ENCODE assay signal across 24 cellular contexts in the genomic region with DNA sequence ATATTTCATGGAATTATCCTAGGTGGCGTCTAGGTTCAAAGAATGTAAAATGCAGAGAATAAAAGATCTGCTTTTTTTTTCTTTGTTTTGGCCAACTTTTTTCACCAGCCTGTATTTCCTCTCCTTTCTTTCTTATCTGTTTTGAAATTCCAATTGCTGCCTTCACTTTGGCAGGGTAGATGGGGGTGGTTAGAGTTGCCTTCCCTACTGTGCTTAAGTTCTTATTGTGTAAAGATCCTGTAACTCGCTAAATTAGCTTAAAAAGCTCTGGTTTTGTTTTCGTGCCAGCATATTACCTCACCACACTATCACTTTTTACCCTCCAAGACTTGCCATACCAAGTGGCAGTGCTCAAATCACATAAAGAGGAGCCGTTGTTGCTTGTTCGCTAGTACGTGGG.
DNase-seq lines count a peak whose midpoint lies in the region; ATAC-seq, FAIRE-seq and TF ChIP-seq lines count a peak whose summit lies in the region.
"Had no signal": no experiment of that assay in that cellular context is flagged by ENCODE, and none has a peak within 500 bp of the region (broad histone marks: within the 10 kb centered on the region; RNA-seq: fewer than 3 reads in every experiment).

No MANE protein-coding gene starts in this region.

- no peaks in the 10 kb centered on the region for H3K27me3 Mint-ChIP-seq in astrocyte (ENCODE audit: low read depth, unreplicated experiment)
- no peaks in the 10 kb centered on the region for H3K27me3 Mint-ChIP-seq in T-helper 2 cell treated with Interferon-gamma antibody and Interleukin-4, amounts not matched to agents 5 μg/mL and 100 μg/mL, for 36 hours (ENCODE audit: low read depth)
- H3K27me3 Mint-ChIP-seq: CD4-positive, CD25-positive, alpha-beta regulatory T cell had no signal

- H4K8ac ChIP-seq in trophoblast cell (ENCODE audit: low read depth, low read length): no peak overlapping the region

- no peaks in the 10 kb centered on the region for H3K36me3 Mint-ChIP-seq in astrocyte (ENCODE audit: low read depth, unreplicated experiment)
- no peaks in the 10 kb centered on the region for H3K36me3 Mint-ChIP-seq in T-helper 2 cell treated with Interferon-gamma antibody and Interleukin-4, amounts not matched to agents 5 μg/mL and 100 μg/mL, for 36 hours (ENCODE audit: low read depth)
- H3K36me3 Mint-ChIP-seq: CD4-positive, CD25-positive, alpha-beta regulatory T cell had no signal

- H3K4ac ChIP-seq in trophoblast cell (ENCODE audit: low read depth, low read length): no peak overlapping the region

- no peak overlapping the region for H3K23ac ChIP-seq in trophoblast cell (ENCODE audit: low read length)

- H3K18ac ChIP-seq in trophoblast cell (ENCODE audit: low read length): no peak overlapping the region

- H3K27me3 ChIP-seq in H7 (ENCODE audit: control insufficient read depth, insufficient read depth, low read length) (no peaks in the 10 kb centered on the region), astrocyte (ENCODE audit: insufficient read depth, low read length) (no peaks in the 10 kb centered on the region), iPS-20b (ENCODE audit: insufficient read depth, low read length) (no peaks in the 10 kb centered on the region), trophoblast cell (ENCODE audit: insufficient read depth, low read length) (no peaks in the 10 kb centered on the region), adrenal gland (no peaks in the 10 kb centered on the region)
- H3K27me3 ChIP-seq: BE2C had no signal

- no peaks in the 10 kb centered on the region for H3K4me1 ChIP-seq in astrocyte (ENCODE audit: insufficient read depth, low read length)
- H3K4me1 ChIP-seq in iPS-20b (ENCODE audit: insufficient read depth, low read length): peaks cover 30% of the 10 kb centered on the region
- H3K4me1 ChIP-seq in trophoblast cell (ENCODE audit: control insufficient read depth in 1 of 2, insufficient read depth in 2 of 2, low read length in 2 of 2): no peaks in the 10 kb centered on the region
- no peaks in the 10 kb centered on the region for H3K4me1 ChIP-seq in adrenal gland (replicated peaks in 1 of 2)
- H3K4me1 ChIP-seq: BE2C had no signal

- H4K12ac ChIP-seq in trophoblast cell (ENCODE audit: low read depth, low read length): no peak overlapping the region

- no peak overlapping the region for H2BK12ac ChIP-seq in trophoblast cell (ENCODE audit: low read length)

- H3K9me3 Mint-ChIP-seq in astrocyte (ENCODE audit: unreplicated experiment): peaks cover 3% of the 10 kb centered on the region
- H3K9me3 Mint-ChIP-seq in T-helper 2 cell treated with Interferon-gamma antibody and Interleukin-4, amounts not matched to agents 5 μg/mL and 100 μg/mL, for 36 hours: peaks cover 31% of the 10 kb centered on the region

- ATAC-seq in HG02759 (IDR thresholded peaks at IDR 0.05; ENCODE audit: unreplicated experiment): no peak
- ATAC-seq: HepG2 had no signal

- H2AK5ac ChIP-seq in trophoblast cell (ENCODE audit: low read length): no peak overlapping the region

- no peak for TF ChIP-seq POLR2A in adrenal gland (IDR thresholded peaks at IDR 0.05)

- no CpG with 5 or more reads among the region's 6 CpGs for WGBS in trophoblast cell (ENCODE audit: extremely low coverage, insufficient coverage, insufficient read length)
- 78 to 87% (median 85%) methylated on average over 6 of the region's 6 CpGs for WGBS in adrenal gland, 4 donors

- H3K27ac Mint-ChIP-seq in astrocyte (ENCODE audit: unreplicated experiment): no peak overlapping the region
- no peak overlapping the region for H3K27ac Mint-ChIP-seq in T-helper 2 cell treated with Interferon-gamma antibody and Interleukin-4, amounts not matched to agents 5 μg/mL and 100 μg/mL, for 36 hours
- H3K27ac Mint-ChIP-seq: CD4-positive, CD25-positive, alpha-beta regulatory T cell had no signal

- H3K14ac ChIP-seq in trophoblast cell (ENCODE audit: low read length): no peak overlapping the region

- peaks cover 8% of the 10 kb centered on the region for H3K9me3 ChIP-seq in astrocyte (ENCODE audit: insufficient read depth, low read depth, low read length)
- no peaks in the 10 kb centered on the region for H3K9me3 ChIP-seq in iPS-20b (ENCODE audit: insufficient read depth, low read depth, low read length)
- H3K9me3 ChIP-seq in trophoblast cell (ENCODE audit: insufficient read depth, low read depth, low read length): no peaks in the 10 kb centered on the region
- H3K9me3 ChIP-seq in adrenal gland (replicated peaks in 1 of 3): no peaks in the 10 kb centered on the region
- H3K9me3 ChIP-seq: BE2C had no signal

- no peaks in the 10 kb centered on the region for H3K79me1 ChIP-seq in trophoblast cell (ENCODE audit: low read length)

- H3K79me2 ChIP-seq in astrocyte (ENCODE audit: insufficient read depth, low read length) (no peaks in the 10 kb centered on the region), trophoblast cell (ENCODE audit: control insufficient read depth, insufficient read depth, low read length, poor library complexity) (no peaks in the 10 kb centered on the region)

- no peak for FAIRE-seq in astrocyte (lab: Jason Lieb, UNC)
- FAIRE-seq: A204.1, HepG2 had no signal

- H3K27ac ChIP-seq in astrocyte (ENCODE audit: low read depth, low read length) (peak overlapping the region; percentile 6), iPS-20b (ENCODE audit: low read length) (peak overlapping the region; percentile 22), trophoblast cell (ENCODE audit: low read depth, low read length) (no peak overlapping the region), adrenal gland (no peak overlapping the region)

- H3K36me3 ChIP-seq in H7 (replicated peaks; ENCODE audit: control insufficient read depth, insufficient read depth, low read length) (no peaks in the 10 kb centered on the region), astrocyte (ENCODE audit: insufficient read depth, low read length) (no peaks in the 10 kb centered on the region), iPS-20b (ENCODE audit: insufficient read depth, low read depth, low read length) (no peaks in the 10 kb centered on the region), trophoblast cell (ENCODE audit: control insufficient read depth in 1 of 2, insufficient read depth in 2 of 2, low read length in 2 of 2) (no peaks in the 10 kb centered on the region), adrenal gland (replicated peaks in 1 of 2) (no peaks in the 10 kb centered on the region)
- H3K36me3 ChIP-seq: BE2C had no signal

- TF ChIP-seq CTCF in astrocyte (IDR thresholded peaks at IDR 0.05; ENCODE audit: insufficient read depth, low read depth, low read length) (no peak), adrenal gland (IDR thresholded peaks at IDR 0.05) (no peak)

- DNase-seq in H7: peak; percentile 14
- peak; percentile 0 for DNase-seq in astrocyte (ENCODE audit: low read depth)
- peak; percentile 49 to 60 for DNase-seq in trophoblast cell
- no peak for DNase-seq in kidney tubule cell (ENCODE audit: low spot score)
- DNase-seq in T-helper 2 cell treated with Interferon-gamma antibody and Interleukin-4, amounts not matched to agents 5 μg/mL and 100 μg/mL, for 36 hours (ENCODE audit: low spot score): no peak
- DNase-seq in adrenal gland: no peak
- DNase-seq: BE2C; CD4-positive, CD25-positive, alpha-beta regulatory T cell; COR-L47; DMS 273 treated with DMSO at 0.1 percent for 48 hours; DND-41; GDM1; KBM-7; NCI-H1105 treated with DMSO at 0.1 percent for 48 hours; NCI-H1694; NCI-H2081 treated with DMSO at 0.1 percent for 48 hours; NCI-H510A; NCI-H748 treated with DMSO at 0.1 percent for 48 hours; NK-92 treated with Interleukin-12 subunit alpha and Interleukin-12 subunit beta, amount 100 ng/mL, for 24 hours; SHP77 had no signal

- H3K4me2 ChIP-seq in astrocyte (ENCODE audit: low read length) (no peak overlapping the region), trophoblast cell (ENCODE audit: low read length) (no peak overlapping the region)

- no peak overlapping the region for H2BK120ac ChIP-seq in trophoblast cell (ENCODE audit: insufficient read depth, low read length, poor library complexity)

- no peak overlapping the region for H3K4me3 ChIP-seq in H7 (ENCODE audit: insufficient read depth, low read depth, low read length)
- H3K4me3 ChIP-seq in astrocyte (ENCODE audit: insufficient read depth, low read depth, low read length): no peak overlapping the region
- H3K4me3 ChIP-seq in iPS-20b (ENCODE audit: low read length): peak overlapping the region; percentile 44; the same call in 1 of the 2 replicates
- no peak overlapping the region for H3K4me3 ChIP-seq in trophoblast cell (ENCODE audit: low read depth, low read length)
- H3K4me3 ChIP-seq in adrenal gland: no peak overlapping the region

- no peak overlapping the region for H3K4me3 Mint-ChIP-seq in astrocyte (ENCODE audit: unreplicated experiment)
- H3K4me3 Mint-ChIP-seq in T-helper 2 cell treated with Interferon-gamma antibody and Interleukin-4, amounts not matched to agents 5 μg/mL and 100 μg/mL, for 36 hours: no peak overlapping the region
- H3K4me3 Mint-ChIP-seq: CD4-positive, CD25-positive, alpha-beta regulatory T cell had no signal

- H4K20me1 ChIP-seq in astrocyte (ENCODE audit: insufficient read depth, low read length): no peaks in the 10 kb centered on the region

- H3K9ac ChIP-seq in astrocyte (ENCODE audit: low read length) (no peak overlapping the region), iPS-20b (ENCODE audit: low read depth, low read length) (peak overlapping the region; percentile 36; the same call in 1 of the 2 replicates), trophoblast cell (ENCODE audit: low read length) (no peak overlapping the region)

- H3K4me1 Mint-ChIP-seq in astrocyte (ENCODE audit: low read depth, unreplicated experiment): no peaks in the 10 kb centered on the region
- no peaks in the 10 kb centered on the region for H3K4me1 Mint-ChIP-seq in T-helper 2 cell treated with Interferon-gamma antibody and Interleukin-4, amounts not matched to agents 5 μg/mL and 100 μg/mL, for 36 hours (ENCODE audit: low read depth)
- H3K4me1 Mint-ChIP-seq: CD4-positive, CD25-positive, alpha-beta regulatory T cell had no signal

- no peak overlapping the region for H2AFZ ChIP-seq in astrocyte (ENCODE audit: low read depth, low read length)
- no peak overlapping the region for H2AFZ ChIP-seq in trophoblast cell (ENCODE audit: insufficient read depth, low read length, poor library complexity)

- intact Hi-C loops in adrenal gland (cut with DNase I): no loop called here

- no peak overlapping the region for H4K91ac ChIP-seq in trophoblast cell (ENCODE audit: low read depth, low read length)

- H2BK5ac ChIP-seq in trophoblast cell (ENCODE audit: low read depth, low read length, poor library complexity): no peak overlapping the region

Comparison
In these comparisons a context has a peak if more than half of its experiments do, and no peak if none do; other contexts are left out.
1. DNase-seq: peak in H7 (single experiment), astrocyte (single experiment) and trophoblast cell (2 of 2); none in kidney tubule cell (single experiment), T-helper 2 cell treated with Interferon-gamma antibody and Interleukin-4, amounts not matched to agents 5 μg/mL and 100 μg/mL, for 36 hours (single experiment) and adrenal gland (0 of 7).
2. H3K27ac ChIP-seq: peak in astrocyte (single experiment) and iPS-20b (single experiment); none in trophoblast cell (single experiment) and adrenal gland (0 of 5).